ENCODE assay signal across 24 cellular contexts in genomic region chr5:126878085-126878484, GRCh38.
"Had no signal": no experiment of that assay in that cellular context is flagged by ENCODE, and none has a peak within 500 bp of the region (broad histone marks: within the 10 kb centered on the region; RNA-seq: fewer than 3 reads in every experiment).

No MANE protein-coding gene starts in this region.

- H3K9me3 ChIP-seq: colonic mucosa, esophagus squamous epithelium, gastrocnemius medialis, neutrophil, pancreas, psoas muscle, right atrium auricular region, tibial artery had no signal

- ATAC-seq: activated CD4-positive, alpha-beta T cell treated with anti-CD3 and anti-CD28 coated beads for 36 hours; activated naive CD4-positive, alpha-beta T cell treated with anti-CD3 and anti-CD28 coated beads, Interleukin-2, amount 50 U/mL, for 72 hours; activated T-helper 17 cell treated with anti-CD3 and anti-CD28 coated beads, Interleukin-2, amount 50 U/mL, for 72 hours; gastrocnemius medialis; naive thymus-derived CD8-positive, alpha-beta T cell; pancreas had no signal

- H3K27me3 ChIP-seq: brain microvascular endothelial cell, colonic mucosa, gastrocnemius medialis, neutrophil, pancreas, right atrium auricular region, tibial artery had no signal

- H3K4me1 Mint-ChIP-seq: activated B cell treated with CpG ODN at 0.5 μM for 24 hours; activated CD4-positive, alpha-beta T cell treated with anti-CD3 and anti-CD28 coated beads for 36 hours; activated T-helper 17 cell treated with anti-CD3 and anti-CD28 coated beads, Interleukin-2, amount 50 U/mL, for 72 hours; central memory CD8-positive, alpha-beta T cell had no signal

- H3K27ac ChIP-seq: brain microvascular endothelial cell, colonic mucosa, esophagus squamous epithelium, gastrocnemius medialis, neutrophil, pancreas, psoas muscle, right atrium auricular region, tibial artery had no signal

- H3K9me3 Mint-ChIP-seq: activated B cell treated with CpG ODN at 0.5 μM for 24 hours; activated naive CD4-positive, alpha-beta T cell treated with anti-CD3 and anti-CD28 coated beads, Interleukin-2, amount 50 U/mL, for 72 hours; activated T-cell treated with anti-CD3 and anti-CD28 coated beads, Interleukin-2, amount 50 U/mL, for 24 hours; activated T-helper 17 cell treated with anti-CD3 and anti-CD28 coated beads, Interleukin-2, amount 50 U/mL, for 72 hours; central memory CD8-positive, alpha-beta T cell; naive thymus-derived CD8-positive, alpha-beta T cell had no signal

- H3K36me3 ChIP-seq: brain microvascular endothelial cell, colonic mucosa, esophagus squamous epithelium, neutrophil, pancreas, right atrium auricular region, tibial artery had no signal

- DNase-seq: activated B cell treated with CpG ODN at 0.5 μM for 24 hours; activated CD4-positive, alpha-beta T cell treated with anti-CD3 and anti-CD28 coated beads for 36 hours; activated CD4-positive, alpha-beta T cell treated with anti-CD3 and anti-CD28 coated beads, Interleukin-2, amount 50 U/mL, for 4 hours; activated CD8-positive, alpha-beta memory T cell treated with anti-CD3 and anti-CD28 coated beads for 24 hours; activated CD8-positive, alpha-beta memory T cell treated with anti-CD3 and anti-CD28 coated beads, Interleukin-2, amount 50 U/mL, for 4 hours; activated T-cell treated with anti-CD3 and anti-CD28 coated beads, Interleukin-2, amount 50 U/mL, for 24 hours; aorta; brain microvascular endothelial cell; colonic mucosa; esophagus squamous epithelium; gastrocnemius medialis; naive thymus-derived CD8-positive, alpha-beta T cell; pancreas; psoas muscle; stimulated activated CD4-positive, alpha-beta T cell treated with anti-CD3 and anti-CD28 coated beads, Interleukin-4, amount 100 ng/mL, for 24 hours; stimulated activated naive CD4-positive, alpha-beta T cell treated with Interleukin-2 at 50 U/mL for 16 hours; T-helper 1 cell; T-helper 9 cell; tibial artery had no signal

- H3K4me1 ChIP-seq: colonic mucosa, pancreas had no signal

- H3K27me3 Mint-ChIP-seq: activated B cell treated with CpG ODN at 0.5 μM for 24 hours; activated CD4-positive, alpha-beta T cell treated with anti-CD3 and anti-CD28 coated beads for 36 hours; activated T-cell treated with anti-CD3 and anti-CD28 coated beads, Interleukin-2, amount 50 U/mL, for 24 hours; activated T-helper 17 cell treated with anti-CD3 and anti-CD28 coated beads, Interleukin-2, amount 50 U/mL, for 72 hours; central memory CD8-positive, alpha-beta T cell; naive thymus-derived CD8-positive, alpha-beta T cell had no signal

- H3K27ac Mint-ChIP-seq: activated B cell treated with CpG ODN at 0.5 μM for 24 hours; activated CD4-positive, alpha-beta T cell treated with anti-CD3 and anti-CD28 coated beads for 36 hours; activated naive CD4-positive, alpha-beta T cell treated with anti-CD3 and anti-CD28 coated beads, Interleukin-2, amount 50 U/mL, for 72 hours; activated T-cell treated with anti-CD3 and anti-CD28 coated beads, Interleukin-2, amount 50 U/mL, for 24 hours; activated T-helper 17 cell treated with anti-CD3 and anti-CD28 coated beads, Interleukin-2, amount 50 U/mL, for 72 hours had no signal

- H3K4me3 ChIP-seq: colonic mucosa, esophagus squamous epithelium, gastrocnemius medialis, pancreas, psoas muscle, right atrium auricular region, tibial artery had no signal

- H3K4me3 Mint-ChIP-seq: activated B cell treated with CpG ODN at 0.5 μM for 24 hours; activated CD4-positive, alpha-beta T cell treated with anti-CD3 and anti-CD28 coated beads for 36 hours; activated T-cell treated with anti-CD3 and anti-CD28 coated beads, Interleukin-2, amount 50 U/mL, for 24 hours; activated T-helper 17 cell treated with anti-CD3 and anti-CD28 coated beads, Interleukin-2, amount 50 U/mL, for 72 hours; central memory CD8-positive, alpha-beta T cell; naive thymus-derived CD8-positive, alpha-beta T cell had no signal

- H3K36me3 Mint-ChIP-seq: activated naive CD4-positive, alpha-beta T cell treated with anti-CD3 and anti-CD28 coated beads, Interleukin-2, amount 50 U/mL, for 72 hours had no signal
